11 cellular contexts compared by ENCODE assay signal in genomic region chr1:248823517-248824001, GRCh38. TPM values are rescaled to one million over a fixed set of nuclear protein-coding genes. Genes with fewer than 3 reads are reported as not detected.
DNase-seq lines count a peak whose midpoint lies in the region; ATAC-seq and TF ChIP-seq lines count a peak whose summit lies in the region.
"Had no signal": no experiment of that assay in that cellular context is flagged by ENCODE, and none has a peak within 500 bp of the region (broad histone marks: within the 10 kb centered on the region; RNA-seq: fewer than 3 reads in every experiment).

No MANE protein-coding gene starts in this region.

- H3K36me3 ChIP-seq in muscle layer of duodenum (ENCODE audit: control insufficient read depth in 1 of 2, insufficient read depth in 2 of 2, low read length in 2 of 2): peaks cover 0 to 29% of the 10 kb centered on the region in 2 donors
- H3K36me3 ChIP-seq: cardiac muscle cell, pancreas had no signal

- H3K4me3 ChIP-seq in muscle layer of duodenum (ENCODE audit: low read depth in 1 of 2, low read length in 2 of 2): peak overlapping the region; percentile 5 to 94
- H3K4me3 ChIP-seq: cardiac muscle cell, pancreas had no signal

- peak; percentile 77 for DNase-seq in AG20443 (ENCODE audit: low spot score)
- DNase-seq in HT1080 (ENCODE audit: low read depth): peak; percentile 75
- no peak for DNase-seq in NK-92 treated with Interleukin-12 subunit alpha and Interleukin-12 subunit beta, amount 100 ng/mL, for 24 hours (lab: John Stamatoyannopoulos, UW)
- no peak for DNase-seq in dermis blood vessel endothelial cell
- DNase-seq in Kasumi-1 (lab: John Stamatoyannopoulos, UW): no peak

- H3K4me1 ChIP-seq in muscle layer of duodenum (ENCODE audit: control insufficient read depth in 1 of 2, insufficient read depth in 2 of 2, low read length in 2 of 2): peaks cover 18 to 64% of the 10 kb centered on the region in 2 donors

- no peaks in the 10 kb centered on the region for H3K27me3 ChIP-seq in muscle layer of duodenum (ENCODE audit: low read depth, low read length)
- H3K27me3 ChIP-seq: cardiac muscle cell, pancreas, Peyer's patch had no signal

- peaks cover 79% of the 10 kb centered on the region for H3K4me1 Mint-ChIP-seq in brain

- peaks cover 10% of the 10 kb centered on the region for H3K27me3 Mint-ChIP-seq in brain

- H3K27ac Mint-ChIP-seq in brain: peak overlapping the region in 4 of 5 experiments; percentile 18 to 79 (median 56)

- H3K9me3 Mint-ChIP-seq in brain: no peaks in the 10 kb centered on the region

- H3K27ac ChIP-seq in muscle layer of duodenum (ENCODE audit: low read length): no peak overlapping the region
- H3K27ac ChIP-seq: cardiac muscle cell, pancreas, Peyer's patch had no signal

- ATAC-seq in HG02588 (IDR thresholded peaks at IDR 0.05; ENCODE audit: unreplicated experiment): no peak
- ATAC-seq: pancreas had no signal

- no peaks in the 10 kb centered on the region for H3K9me3 ChIP-seq in muscle layer of duodenum (ENCODE audit: control insufficient read depth in 1 of 2, low read length in 2 of 2)
- H3K9me3 ChIP-seq: pancreas, Peyer's patch had no signal

- peaks cover 40% of the 10 kb centered on the region for H3K36me3 Mint-ChIP-seq in brain

- no peak for TF ChIP-seq CTCF in brain (conservative IDR thresholded peaks at IDR 0.05)

- peak overlapping the region; percentile 93 to 96 (median 95) for H3K4me3 Mint-ChIP-seq in brain

RNA-seq across cellular contexts. Expression of gene SH3BP5L, which starts 2.2 kb away (rescaled TPM):
- total RNA-seq in HT1080 (2014; rRNA removed; shearing (Covaris generic)): 29.2 and 36.2 TPM in 2 replicates
- 25.2 and 27.8 TPM in 2 replicates for polyA plus RNA-seq in HT1080 (2015; cell fraction: cytosol; rRNA removed)
- polyA plus RNA-seq in HT1080 (2015; cell fraction: nucleus; rRNA removed): 38.6 and 42.0 TPM in 2 replicates
- 40.7 TPM for polyA plus RNA-seq in brain (ENCODE audit: insufficient read depth, low read depth, low replicate concordance)
- 32.7 and 36.7 TPM in 2 replicates for total RNA-seq in dermis blood vessel endothelial cell

RNA-seq across cellular contexts. Expression of gene ZNF672, which starts 14.5 kb away (rescaled TPM):
- total RNA-seq in HT1080 (2014; rRNA removed; shearing (Covaris generic)): 27.3 and 28.0 TPM in 2 replicates
- 20.2 and 22.2 TPM in 2 replicates for polyA plus RNA-seq in HT1080 (2015; cell fraction: cytosol; rRNA removed)
- 14.1 and 17.0 TPM in 2 replicates for polyA plus RNA-seq in HT1080 (2015; cell fraction: nucleus; rRNA removed)
- polyA plus RNA-seq in brain (ENCODE audit: insufficient read depth, low read depth, low replicate concordance): 35.7 TPM
- 28.1 and 32.2 TPM in 2 replicates for total RNA-seq in dermis blood vessel endothelial cell

RNA-seq across cellular contexts. Expression of gene ZNF692, which starts 35.3 kb away (rescaled TPM):
- 23.5 and 25.8 TPM in 2 replicates for total RNA-seq in HT1080 (2014; rRNA removed; shearing (Covaris generic))
- polyA plus RNA-seq in HT1080 (2015; cell fraction: cytosol; rRNA removed): 18.0 and 19.8 TPM in 2 replicates
- 272 and 313 TPM in 2 replicates for polyA plus RNA-seq in HT1080 (2015; cell fraction: nucleus; rRNA removed)
- 10.5 TPM for polyA plus RNA-seq in brain (ENCODE audit: insufficient read depth, low read depth, low replicate concordance)
- total RNA-seq in dermis blood vessel endothelial cell: 7.7 and 16.5 TPM in 2 replicates

Comparison
In these comparisons a context has a peak if more than half of its experiments do, and no peak if none do; other contexts are left out.
1. DNase-seq: peak in AG20443 (single experiment) and HT1080 (single experiment); none in NK-92 treated with Interleukin-12 subunit alpha and Interleukin-12 subunit beta, amount 100 ng/mL, for 24 hours (single experiment), dermis blood vessel endothelial cell (single experiment) and Kasumi-1 (0 of 2).